ENCODE assay signal across 15 cellular contexts in genomic region chr19:15679865-15680264, GRCh38. TPM values are rescaled to one million over a fixed set of nuclear protein-coding genes. Genes with fewer than 3 reads are reported as not detected.
"Had no signal": no experiment of that assay in that cellular context is flagged by ENCODE, and none has a peak within 500 bp of the region (broad histone marks: within the 10 kb centered on the region; RNA-seq: fewer than 3 reads in every experiment).

No MANE protein-coding gene starts in this region.

RNA-seq across cellular contexts. Expression of gene CYP4F12, which starts 7.0 kb away (rescaled TPM):
- total RNA-seq: activated CD4-positive, alpha-beta memory T cell treated with anti-CD3 and anti-CD28 coated beads, Interleukin-2, amount 10 ng/mL, durations not matched to agents 7 days and 5 days; activated CD4-positive, alpha-beta T cell treated with anti-CD3 and anti-CD28 coated beads for 36 hours; activated CD8-positive, alpha-beta T cell treated with anti-CD3 and anti-CD28 coated beads, Interleukin-2, amount 10 ng/mL, durations not matched to agents 7 days and 5 days; activated T-helper 2 cell treated with anti-CD3 and anti-CD28 coated beads, Interferon-gamma antibody, Interleukin-2, Interleukin-4, amounts not matched to agents 10 μg/mL and 5 μg/mL and 100 μg/mL, durations not matched to agents 14 hours and 24 hours and 36 hours; T-helper 1 cell treated with Interleukin-12 subunit alpha and Interleukin-12 subunit beta and Interleukin-4 antibody, amounts not matched to agents 30 ng/mL and 1 ng/mL, for 36 hours; T-helper 2 cell treated with Interferon-gamma antibody and Interleukin-4, amounts not matched to agents 100 ng/mL and 5 ng/mL, for 36 hours; WTC11 had no signal

RNA-seq across cellular contexts. Expression of gene CYP4F3, which starts 39.2 kb away (rescaled TPM):
- total RNA-seq: activated CD8-positive, alpha-beta T cell treated with anti-CD3 and anti-CD28 coated beads, Interleukin-2, amount 10 ng/mL, durations not matched to agents 7 days and 5 days; activated naive CD8-positive, alpha-beta T cell treated with anti-CD3 and anti-CD28 coated beads, Interleukin-2, amount 10 ng/mL, durations not matched to agents 7 days and 5 days; ascending aorta; T-helper 1 cell treated with Interleukin-12 subunit alpha and Interleukin-12 subunit beta and Interleukin-4 antibody, amounts not matched to agents 30 ng/mL and 1 ng/mL, for 36 hours had no signal

RNA-seq across cellular contexts. Expression of gene OR10H2, which starts 48.0 kb away (rescaled TPM):
- total RNA-seq: activated CD4-positive, alpha-beta memory T cell treated with anti-CD3 and anti-CD28 coated beads, Interleukin-2, amount 10 ng/mL, durations not matched to agents 7 days and 5 days; activated CD4-positive, alpha-beta T cell treated with anti-CD3 and anti-CD28 coated beads for 36 hours; activated CD4-positive, alpha-beta T cell treated with anti-CD3 and anti-CD28 coated beads, Interleukin-2, amount 10 ng/mL, durations not matched to agents 7 days and 5 days; activated CD8-positive, alpha-beta memory T cell treated with anti-CD3 and anti-CD28 coated beads, Interleukin-2, amount 10 ng/mL, durations not matched to agents 7 days and 5 days; activated CD8-positive, alpha-beta T cell treated with anti-CD3 and anti-CD28 coated beads, Interleukin-2, amount 10 ng/mL, durations not matched to agents 7 days and 5 days; activated naive CD8-positive, alpha-beta T cell treated with anti-CD3 and anti-CD28 coated beads, Interleukin-2, amount 10 ng/mL, durations not matched to agents 7 days and 5 days; activated T-helper 2 cell treated with anti-CD3 and anti-CD28 coated beads, Interferon-gamma antibody, Interleukin-2, Interleukin-4, amounts not matched to agents 10 μg/mL and 5 μg/mL and 100 μg/mL, durations not matched to agents 14 hours and 24 hours and 36 hours; ascending aorta; cardiac septum; T-cell; T-helper 1 cell treated with Interleukin-12 subunit alpha and Interleukin-12 subunit beta and Interleukin-4 antibody, amounts not matched to agents 30 ng/mL and 1 ng/mL, for 36 hours; T-helper 17 cell; T-helper 2 cell treated with Interferon-gamma antibody and Interleukin-4, amounts not matched to agents 100 ng/mL and 5 ng/mL, for 36 hours; WTC11 had no signal
- polyA plus RNA-seq: adipose tissue had no signal

RNA-seq across cellular contexts. Expression of gene OR10H3, which starts 57.9 kb away (rescaled TPM):
- total RNA-seq: activated CD4-positive, alpha-beta memory T cell treated with anti-CD3 and anti-CD28 coated beads, Interleukin-2, amount 10 ng/mL, durations not matched to agents 7 days and 5 days; activated CD4-positive, alpha-beta T cell treated with anti-CD3 and anti-CD28 coated beads for 36 hours; activated CD4-positive, alpha-beta T cell treated with anti-CD3 and anti-CD28 coated beads, Interleukin-2, amount 10 ng/mL, durations not matched to agents 7 days and 5 days; activated CD8-positive, alpha-beta memory T cell treated with anti-CD3 and anti-CD28 coated beads, Interleukin-2, amount 10 ng/mL, durations not matched to agents 7 days and 5 days; activated CD8-positive, alpha-beta T cell treated with anti-CD3 and anti-CD28 coated beads, Interleukin-2, amount 10 ng/mL, durations not matched to agents 7 days and 5 days; activated naive CD8-positive, alpha-beta T cell treated with anti-CD3 and anti-CD28 coated beads, Interleukin-2, amount 10 ng/mL, durations not matched to agents 7 days and 5 days; activated T-helper 2 cell treated with anti-CD3 and anti-CD28 coated beads, Interferon-gamma antibody, Interleukin-2, Interleukin-4, amounts not matched to agents 10 μg/mL and 5 μg/mL and 100 μg/mL, durations not matched to agents 14 hours and 24 hours and 36 hours; ascending aorta; cardiac septum; T-cell; T-helper 1 cell treated with Interleukin-12 subunit alpha and Interleukin-12 subunit beta and Interleukin-4 antibody, amounts not matched to agents 30 ng/mL and 1 ng/mL, for 36 hours; T-helper 17 cell; T-helper 2 cell treated with Interferon-gamma antibody and Interleukin-4, amounts not matched to agents 100 ng/mL and 5 ng/mL, for 36 hours; WTC11 had no signal
- polyA plus RNA-seq: adipose tissue had no signal
